ENCODE assay signal across 2 cellular contexts in the genomic region with DNA sequence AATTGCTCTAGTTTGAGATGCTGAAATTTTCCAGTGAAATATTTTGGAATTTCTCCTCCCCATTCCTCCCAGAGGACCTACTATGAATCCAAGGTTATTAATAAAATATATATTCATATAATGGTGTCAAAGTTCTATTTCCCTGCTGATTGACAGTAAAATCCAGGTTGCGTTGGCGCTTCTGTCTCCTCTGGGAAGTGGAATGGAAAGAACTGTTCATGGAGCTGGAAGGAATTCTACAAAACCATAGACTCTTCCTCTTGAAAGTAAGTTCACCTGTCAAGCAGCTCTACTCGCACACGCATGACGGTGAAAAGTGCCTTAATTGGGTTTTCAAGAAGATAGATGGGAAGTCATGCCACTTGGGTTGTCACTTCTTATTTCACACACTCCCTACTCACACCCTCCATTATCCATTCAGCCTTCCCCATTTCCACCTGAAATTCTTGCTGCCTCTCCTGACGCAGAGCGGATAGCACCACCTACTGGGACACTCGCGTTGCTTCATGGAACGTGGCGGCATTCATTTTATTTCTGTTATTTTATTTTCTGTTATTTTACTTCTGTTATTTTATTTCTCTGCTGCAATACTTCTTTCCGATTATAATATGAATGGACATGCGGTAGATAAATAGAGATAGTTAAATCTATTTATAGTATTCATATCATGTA.
TF ChIP-seq lines count a peak whose summit lies in the region.

No MANE protein-coding gene starts in this region.

TF ChIP-seq in IMR-90, 13 proteins besides CTCF, POLR2A, EP300 and RAD21:
- TF ChIP-seq, protein P1, sequence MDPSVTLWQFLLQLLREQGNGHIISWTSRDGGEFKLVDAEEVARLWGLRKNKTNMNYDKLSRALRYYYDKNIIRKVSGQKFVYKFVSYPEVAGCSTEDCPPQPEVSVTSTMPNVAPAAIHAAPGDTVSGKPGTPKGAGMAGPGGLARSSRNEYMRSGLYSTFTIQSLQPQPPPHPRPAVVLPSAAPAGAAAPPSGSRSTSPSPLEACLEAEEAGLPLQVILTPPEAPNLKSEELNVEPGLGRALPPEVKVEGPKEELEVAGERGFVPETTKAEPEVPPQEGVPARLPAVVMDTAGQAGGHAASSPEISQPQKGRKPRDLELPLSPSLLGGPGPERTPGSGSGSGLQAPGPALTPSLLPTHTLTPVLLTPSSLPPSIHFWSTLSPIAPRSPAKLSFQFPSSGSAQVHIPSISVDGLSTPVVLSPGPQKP (IDR thresholded peaks at IDR 0.05; ENCODE audit: borderline replicate concordance, low read depth, low read length) = no peak
- TF ChIP-seq RCOR1 (IDR thresholded peaks at IDR 0.05; ENCODE audit: insufficient replicate concordance, low read length) = no peak
- no peak for TF ChIP-seq CEBPB (IDR thresholded peaks at IDR 0.05; ENCODE audit: low read depth, low read length)
- no peak for TF ChIP-seq RFX5 (IDR thresholded peaks at IDR 0.05; ENCODE audit: low read depth, low read length)
- no peak for TF ChIP-seq FOS (IDR thresholded peaks at IDR 0.05; ENCODE audit: low read depth, low read length)
- TF ChIP-seq NFE2L2 (IDR thresholded peaks at IDR 0.05; ENCODE audit: low read depth, low read length) = no peak
- TF ChIP-seq MAZ (IDR thresholded peaks at IDR 0.05; ENCODE audit: borderline replicate concordance, low read depth, low read length) = no peak
- TF ChIP-seq MXI1 (IDR thresholded peaks at IDR 0.05; ENCODE audit: borderline replicate concordance, low read depth, low read length) = no peak
- TF ChIP-seq, protein P2, sequence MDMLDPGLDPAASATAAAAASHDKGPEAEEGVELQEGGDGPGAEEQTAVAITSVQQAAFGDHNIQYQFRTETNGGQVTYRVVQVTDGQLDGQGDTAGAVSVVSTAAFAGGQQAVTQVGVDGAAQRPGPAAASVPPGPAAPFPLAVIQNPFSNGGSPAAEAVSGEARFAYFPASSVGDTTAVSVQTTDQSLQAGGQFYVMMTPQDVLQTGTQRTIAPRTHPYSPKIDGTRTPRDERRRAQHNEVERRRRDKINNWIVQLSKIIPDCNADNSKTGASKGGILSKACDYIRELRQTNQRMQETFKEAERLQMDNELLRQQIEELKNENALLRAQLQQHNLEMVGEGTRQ (IDR thresholded peaks at IDR 0.05; ENCODE audit: low read depth, low read length) = no peak
- no peak for TF ChIP-seq BHLHE40 (IDR thresholded peaks at IDR 0.05; ENCODE audit: low read depth, low read length)

TF ChIP-seq in GM12878, 131 proteins besides CTCF, POLR2A, EP300 and RAD21:
- peak; percentile 49; the same call in 1 of the 2 replicates for TF ChIP-seq YY1 (IDR thresholded peaks at IDR 0.05; ENCODE audit: low read depth, low read length)
- TF ChIP-seq SMC3 (IDR thresholded peaks at IDR 0.05; ENCODE audit: borderline replicate concordance, low read length) = peak; percentile 64
- TF ChIP-seq, protein P3, sequence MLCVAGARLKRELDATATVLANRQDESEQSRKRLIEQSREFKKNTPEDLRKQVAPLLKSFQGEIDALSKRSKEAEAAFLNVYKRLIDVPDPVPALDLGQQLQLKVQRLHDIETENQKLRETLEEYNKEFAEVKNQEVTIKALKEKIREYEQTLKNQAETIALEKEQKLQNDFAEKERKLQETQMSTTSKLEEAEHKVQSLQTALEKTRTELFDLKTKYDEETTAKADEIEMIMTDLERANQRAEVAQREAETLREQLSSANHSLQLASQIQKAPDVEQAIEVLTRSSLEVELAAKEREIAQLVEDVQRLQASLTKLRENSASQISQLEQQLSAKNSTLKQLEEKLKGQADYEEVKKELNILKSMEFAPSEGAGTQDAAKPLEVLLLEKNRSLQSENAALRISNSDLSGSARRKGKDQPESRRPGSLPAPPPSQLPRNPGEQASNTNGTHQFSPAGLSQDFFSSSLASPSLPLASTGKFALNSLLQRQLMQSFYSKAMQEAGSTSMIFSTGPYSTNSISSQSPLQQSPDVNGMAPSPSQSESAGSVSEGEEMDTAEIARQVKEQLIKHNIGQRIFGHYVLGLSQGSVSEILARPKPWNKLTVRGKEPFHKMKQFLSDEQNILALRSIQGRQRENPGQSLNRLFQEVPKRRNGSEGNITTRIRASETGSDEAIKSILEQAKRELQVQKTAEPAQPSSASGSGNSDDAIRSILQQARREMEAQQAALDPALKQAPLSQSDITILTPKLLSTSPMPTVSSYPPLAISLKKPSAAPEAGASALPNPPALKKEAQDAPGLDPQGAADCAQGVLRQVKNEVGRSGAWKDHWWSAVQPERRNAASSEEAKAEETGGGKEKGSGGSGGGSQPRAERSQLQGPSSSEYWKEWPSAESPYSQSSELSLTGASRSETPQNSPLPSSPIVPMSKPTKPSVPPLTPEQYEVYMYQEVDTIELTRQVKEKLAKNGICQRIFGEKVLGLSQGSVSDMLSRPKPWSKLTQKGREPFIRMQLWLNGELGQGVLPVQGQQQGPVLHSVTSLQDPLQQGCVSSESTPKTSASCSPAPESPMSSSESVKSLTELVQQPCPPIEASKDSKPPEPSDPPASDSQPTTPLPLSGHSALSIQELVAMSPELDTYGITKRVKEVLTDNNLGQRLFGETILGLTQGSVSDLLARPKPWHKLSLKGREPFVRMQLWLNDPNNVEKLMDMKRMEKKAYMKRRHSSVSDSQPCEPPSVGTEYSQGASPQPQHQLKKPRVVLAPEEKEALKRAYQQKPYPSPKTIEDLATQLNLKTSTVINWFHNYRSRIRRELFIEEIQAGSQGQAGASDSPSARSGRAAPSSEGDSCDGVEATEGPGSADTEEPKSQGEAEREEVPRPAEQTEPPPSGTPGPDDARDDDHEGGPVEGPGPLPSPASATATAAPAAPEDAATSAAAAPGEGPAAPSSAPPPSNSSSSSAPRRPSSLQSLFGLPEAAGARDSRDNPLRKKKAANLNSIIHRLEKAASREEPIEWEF (IDR thresholded peaks at IDR 0.05; ENCODE audit: insufficient replicate concordance, low read depth, low read length) = no peak
- TF ChIP-seq POLR2AphosphoS5 (IDR thresholded peaks at IDR 0.05; ENCODE audit: low read length) = no peak
